1 cellular context compared by ENCODE assay signal in genomic region chr21:37257526-37257966, GRCh38.
TF ChIP-seq lines count a peak whose summit lies in the region.

No MANE protein-coding gene starts in this region.

TF ChIP-seq in SK-N-SH treated with all-trans-retinoic acid at 6 μM for 48 hours, 23 proteins besides CTCF, POLR2A, EP300 and RAD21 (continued from another document):
- no peak for TF ChIP-seq POU6F1 (CRISPR knock-in tag; IDR thresholded peaks at IDR 0.05; ENCODE audit: borderline replicate concordance, low read depth)
- no peak for TF ChIP-seq CSRNP3 (CRISPR knock-in tag; IDR thresholded peaks at IDR 0.05)
- TF ChIP-seq CSDC2 (CRISPR knock-in tag; IDR thresholded peaks at IDR 0.05) = no peak
- TF ChIP-seq OSR1 (CRISPR knock-in tag; IDR thresholded peaks at IDR 0.05) = no peak
- TF ChIP-seq ZNF70 (CRISPR knock-in tag; IDR thresholded peaks at IDR 0.05) = no peak
- no peak for TF ChIP-seq TCF4 (CRISPR knock-in tag; IDR thresholded peaks at IDR 0.05; ENCODE audit: borderline replicate concordance)
